In the genomic region with DNA sequence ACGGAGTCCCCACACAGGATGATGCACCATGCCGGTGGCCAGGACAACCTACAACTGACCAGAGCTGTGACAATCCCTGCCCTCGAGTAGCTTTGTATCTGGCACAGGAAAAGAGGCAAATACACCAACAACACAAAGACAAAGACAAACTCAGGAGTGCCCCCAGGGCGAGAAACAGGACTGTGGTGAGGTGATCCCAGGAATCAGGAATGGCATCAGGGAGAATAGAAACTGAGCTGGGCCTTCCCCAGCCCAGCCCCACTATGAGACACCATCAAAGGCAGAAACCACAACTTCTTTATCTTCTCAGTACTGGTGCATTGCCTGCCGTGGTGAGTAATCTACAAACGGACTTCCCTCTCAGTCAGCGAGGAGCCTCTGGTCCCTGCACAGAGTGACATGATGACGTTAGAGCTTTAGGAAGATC, we compare ENCODE assay signal across 1 cellular context.
TF ChIP-seq lines count a peak whose summit lies in the region.

No MANE protein-coding gene starts in this region.

TF ChIP-seq in WTC11, 78 proteins besides CTCF, POLR2A, EP300 and RAD21 (continued from another document):
- TF ChIP-seq, protein P1, sequence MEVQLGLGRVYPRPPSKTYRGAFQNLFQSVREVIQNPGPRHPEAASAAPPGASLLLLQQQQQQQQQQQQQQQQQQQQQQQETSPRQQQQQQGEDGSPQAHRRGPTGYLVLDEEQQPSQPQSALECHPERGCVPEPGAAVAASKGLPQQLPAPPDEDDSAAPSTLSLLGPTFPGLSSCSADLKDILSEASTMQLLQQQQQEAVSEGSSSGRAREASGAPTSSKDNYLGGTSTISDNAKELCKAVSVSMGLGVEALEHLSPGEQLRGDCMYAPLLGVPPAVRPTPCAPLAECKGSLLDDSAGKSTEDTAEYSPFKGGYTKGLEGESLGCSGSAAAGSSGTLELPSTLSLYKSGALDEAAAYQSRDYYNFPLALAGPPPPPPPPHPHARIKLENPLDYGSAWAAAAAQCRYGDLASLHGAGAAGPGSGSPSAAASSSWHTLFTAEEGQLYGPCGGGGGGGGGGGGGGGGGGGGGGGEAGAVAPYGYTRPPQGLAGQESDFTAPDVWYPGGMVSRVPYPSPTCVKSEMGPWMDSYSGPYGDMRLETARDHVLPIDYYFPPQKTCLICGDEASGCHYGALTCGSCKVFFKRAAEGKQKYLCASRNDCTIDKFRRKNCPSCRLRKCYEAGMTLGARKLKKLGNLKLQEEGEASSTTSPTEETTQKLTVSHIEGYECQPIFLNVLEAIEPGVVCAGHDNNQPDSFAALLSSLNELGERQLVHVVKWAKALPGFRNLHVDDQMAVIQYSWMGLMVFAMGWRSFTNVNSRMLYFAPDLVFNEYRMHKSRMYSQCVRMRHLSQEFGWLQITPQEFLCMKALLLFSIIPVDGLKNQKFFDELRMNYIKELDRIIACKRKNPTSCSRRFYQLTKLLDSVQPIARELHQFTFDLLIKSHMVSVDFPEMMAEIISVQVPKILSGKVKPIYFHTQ (CRISPR knock-in tag; IDR thresholded peaks at IDR 0.05), result no peak
- no peak for TF ChIP-seq EMX1 (CRISPR knock-in tag; IDR thresholded peaks at IDR 0.05)
